15 cellular contexts compared by ENCODE assay signal in the genomic region with DNA sequence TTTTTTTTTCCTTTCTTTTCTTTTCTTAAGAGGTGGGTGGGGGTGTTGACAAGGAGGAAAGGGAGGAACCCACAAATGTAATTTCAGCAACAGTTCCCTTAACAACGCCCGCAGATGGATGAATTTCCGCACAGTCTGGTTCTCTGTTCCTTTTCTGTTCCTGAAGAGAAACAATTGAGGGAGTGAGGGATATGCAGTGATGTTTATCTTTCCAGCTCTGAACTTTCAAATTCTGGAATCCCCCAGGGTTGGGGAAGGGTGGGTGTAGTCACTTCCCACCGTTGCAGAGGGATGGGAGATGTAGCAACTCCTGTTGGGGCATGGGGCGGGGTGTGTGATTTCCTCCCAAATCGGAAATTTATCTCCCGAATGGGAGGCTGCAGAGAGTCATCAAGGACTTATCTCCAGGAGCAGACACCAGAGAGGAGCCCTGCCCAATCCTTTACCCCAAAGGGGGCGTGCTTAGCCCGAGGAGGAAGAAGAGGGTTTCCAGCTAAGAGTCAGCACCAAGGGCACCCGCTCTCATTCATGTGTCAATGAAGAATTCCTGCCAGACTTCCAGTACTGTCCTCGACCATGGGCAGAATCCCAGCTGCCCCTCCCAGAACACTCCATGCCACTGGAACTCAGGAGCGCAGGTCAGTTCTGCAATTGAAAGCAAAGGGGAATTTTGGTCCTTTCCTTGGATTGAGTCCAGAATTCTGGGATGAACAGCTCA. TPM values are rescaled to one million over a fixed set of nuclear protein-coding genes. Genes with fewer than 3 reads are reported as not detected.
DNase-seq lines count a peak whose midpoint lies in the region; ATAC-seq and TF ChIP-seq lines count a peak whose summit lies in the region.
"Had no signal": no experiment of that assay in that cellular context is flagged by ENCODE, and none has a peak within 500 bp of the region (broad histone marks: within the 10 kb centered on the region; RNA-seq: fewer than 3 reads in every experiment).

No MANE protein-coding gene starts in this region.

- TF ChIP-seq POLR2A in erythroblast (IDR thresholded peaks at IDR 0.05; ENCODE audit: low read length), result no peak

- H3K9me3 Mint-ChIP-seq in CD14-positive monocyte, result no peaks in the 10 kb centered on the region
- no peaks in the 10 kb centered on the region for H3K9me3 Mint-ChIP-seq in activated CD8-positive, alpha-beta T cell treated with anti-CD3 and anti-CD28 coated beads, Interleukin-2, amount 10 ng/mL, durations not matched to agents 7 days and 5 days (ENCODE audit: insufficient read depth)
- H3K9me3 Mint-ChIP-seq: CD8-positive, alpha-beta T cell; stimulated activated memory B cell treated with anti-CD40 and anti-IgM and Interleukin-4, amounts not matched to agents 10 μg/mL and 1 μg/mL and 100 μg/mL, for 72 hours had no signal

- no peak for TF ChIP-seq CTCF in CD14-positive monocyte (IDR thresholded peaks at IDR 0.05)

- ATAC-seq in HG02870 (IDR thresholded peaks at IDR 0.05; ENCODE audit: unreplicated experiment) (no peak), GM21515 (IDR thresholded peaks at IDR 0.05; ENCODE audit: unreplicated experiment) (no peak)
- ATAC-seq in activated CD8-positive, alpha-beta T cell treated with anti-CD3 and anti-CD28 coated beads, Interleukin-2, amount 10 ng/mL, durations not matched to agents 7 days and 5 days, result no peak
- ATAC-seq: CD8-positive, alpha-beta T cell; stimulated activated memory B cell treated with anti-CD40 and anti-IgM and Interleukin-4, amounts not matched to agents 10 μg/mL and 1 μg/mL and 100 μg/mL, for 72 hours had no signal

- CTCF ChIA-PET in activated CD8-positive, alpha-beta T cell treated with anti-CD3 and anti-CD28 coated beads, Interleukin-2, amount 10 ng/mL, durations not matched to agents 7 days and 5 days (lab: Charles Lee), result interaction anchor here (1.0 to 3.5 kb wide), 2 partner anchors 10 to 168 kb away, joined by 3 to 13 read pairs; no protein-coding TSS in a partner anchor

- peak overlapping the region; percentile 63 to 90 for H3K4me3 Mint-ChIP-seq in CD14-positive monocyte
- H3K4me3 Mint-ChIP-seq in activated CD8-positive, alpha-beta T cell treated with anti-CD3 and anti-CD28 coated beads, Interleukin-2, amount 10 ng/mL, durations not matched to agents 7 days and 5 days, result no peak overlapping the region
- H3K4me3 Mint-ChIP-seq: CD8-positive, alpha-beta T cell; stimulated activated memory B cell treated with anti-CD40 and anti-IgM and Interleukin-4, amounts not matched to agents 10 μg/mL and 1 μg/mL and 100 μg/mL, for 72 hours had no signal

- H3K27me3 Mint-ChIP-seq in CD14-positive monocyte (ENCODE audit: low read depth in 3 of 3), result peaks cover 0 to 10% (median 2%) of the 10 kb centered on the region in 3 donors
- H3K27me3 Mint-ChIP-seq in activated CD8-positive, alpha-beta T cell treated with anti-CD3 and anti-CD28 coated beads, Interleukin-2, amount 10 ng/mL, durations not matched to agents 7 days and 5 days (ENCODE audit: low read depth), result peaks cover 23% of the 10 kb centered on the region

- peaks cover 21% of the 10 kb centered on the region for H3K4me1 Mint-ChIP-seq in CD14-positive monocyte
- peaks cover 12% of the 10 kb centered on the region for H3K4me1 Mint-ChIP-seq in activated CD8-positive, alpha-beta T cell treated with anti-CD3 and anti-CD28 coated beads, Interleukin-2, amount 10 ng/mL, durations not matched to agents 7 days and 5 days (ENCODE audit: low read depth)
- H3K4me1 Mint-ChIP-seq: stimulated activated memory B cell treated with anti-CD40 and anti-IgM and Interleukin-4, amounts not matched to agents 10 μg/mL and 1 μg/mL and 100 μg/mL, for 72 hours had no signal

- intact Hi-C loops in CD14-positive monocyte (cut with micrococcal nuclease), result no loop called here

- POLR2A ChIA-PET in activated CD8-positive, alpha-beta T cell treated with anti-CD3 and anti-CD28 coated beads, Interleukin-2, amount 10 ng/mL, durations not matched to agents 7 days and 5 days (lab: Charles Lee), result interaction anchor here (0.6 kb wide), 1 partner anchor 457 kb away, joined by 3 read pairs; no protein-coding TSS in a partner anchor

- no peak for DNase-seq in CD14-positive monocyte (ENCODE audit: low spot score)
- peak; percentile 87 for DNase-seq in NCI-H226
- peak; percentile 81 to 85 for DNase-seq in erythroblast (lab: John Stamatoyannopoulos, UW)
- peak; percentile 74 to 83 for DNase-seq in lung microvascular endothelial cell (ENCODE audit: low read depth in 2 of 2)
- no peak for DNase-seq in SIG-M5 (lab: John Stamatoyannopoulos, UW)
- no peak for DNase-seq in activated CD8-positive, alpha-beta T cell treated with anti-CD3 and anti-CD28 coated beads, Interleukin-2, amount 10 ng/mL, durations not matched to agents 7 days and 5 days
- DNase-seq: activated naive CD4-positive, alpha-beta T cell; CD8-positive, alpha-beta T cell; foreskin fibroblast; NCI-H1092 treated with DMSO at 0.1 percent for 48 hours; NCI-H510A treated with DMSO at 0.1 percent for 48 hours; occipital lobe had no signal

- H3K36me3 Mint-ChIP-seq in CD14-positive monocyte, result no peaks in the 10 kb centered on the region
- H3K36me3 Mint-ChIP-seq in activated CD8-positive, alpha-beta T cell treated with anti-CD3 and anti-CD28 coated beads, Interleukin-2, amount 10 ng/mL, durations not matched to agents 7 days and 5 days (ENCODE audit: low read depth), result no peaks in the 10 kb centered on the region
- H3K36me3 Mint-ChIP-seq: CD8-positive, alpha-beta T cell; stimulated activated memory B cell treated with anti-CD40 and anti-IgM and Interleukin-4, amounts not matched to agents 10 μg/mL and 1 μg/mL and 100 μg/mL, for 72 hours had no signal

- H3K27ac Mint-ChIP-seq in CD14-positive monocyte, result peak overlapping the region in 5 of 7 donors; percentile 14 to 53 (median 51)
- H3K27ac Mint-ChIP-seq in activated CD8-positive, alpha-beta T cell treated with anti-CD3 and anti-CD28 coated beads, Interleukin-2, amount 10 ng/mL, durations not matched to agents 7 days and 5 days, result no peak overlapping the region
- H3K27ac Mint-ChIP-seq: CD8-positive, alpha-beta T cell; stimulated activated memory B cell treated with anti-CD40 and anti-IgM and Interleukin-4, amounts not matched to agents 10 μg/mL and 1 μg/mL and 100 μg/mL, for 72 hours had no signal

RNA-seq across cellular contexts. Expression of a gene that starts 35.0 kb away (rescaled TPM):
- polyA plus RNA-seq in CD14-positive monocyte, result not detected
- 0.20 and 0.44 TPM in 2 replicates for total RNA-seq in lung microvascular endothelial cell
- total RNA-seq in activated CD8-positive, alpha-beta T cell treated with anti-CD3 and anti-CD28 coated beads, Interleukin-2, amount 10 ng/mL, durations not matched to agents 7 days and 5 days, result not detected
- total RNA-seq: CD8-positive, alpha-beta T cell had no signal

Comparison
In these comparisons a context has a peak if more than half of its experiments do, and no peak if none do; other contexts are left out.
1. DNase-seq: peak in NCI-H226 (single experiment), erythroblast (2 of 2) and lung microvascular endothelial cell (2 of 2); none in CD14-positive monocyte (single experiment), SIG-M5 (single experiment) and activated CD8-positive, alpha-beta T cell treated with anti-CD3 and anti-CD28 coated beads, Interleukin-2, amount 10 ng/mL, durations not matched to agents 7 days and 5 days (single experiment).